ENCODE assay signal across 13 cellular contexts in genomic region chr7:92293887-92294616, GRCh38. TPM values are rescaled to one million over a fixed set of nuclear protein-coding genes. Genes with fewer than 3 reads are reported as not detected.
DNase-seq lines count a peak whose midpoint lies in the region; ATAC-seq and TF ChIP-seq lines count a peak whose summit lies in the region.
"Had no signal": no experiment of that assay in that cellular context is flagged by ENCODE, and none has a peak within 500 bp of the region (broad histone marks: within the 10 kb centered on the region; RNA-seq: fewer than 3 reads in every experiment).

No MANE protein-coding gene starts in this region.

- peaks cover 32% of the 10 kb centered on the region for H3K79me2 ChIP-seq in Loucy (ENCODE audit: insufficient read depth, low read length)
- peaks cover 57% of the 10 kb centered on the region for H3K79me2 ChIP-seq in osteoblast (ENCODE audit: insufficient read depth, low read length)

- intact Hi-C loops in esophagus muscularis mucosa (cut with DNase I): no loop called here

- TF ChIP-seq POLR2A in esophagus muscularis mucosa (IDR thresholded peaks at IDR 0.05; ENCODE audit: low read depth) (no peak), suprapubic skin (IDR thresholded peaks at IDR 0.05) (no peak)

- no peak overlapping the region for H2AFZ ChIP-seq in Loucy (ENCODE audit: low read length)
- H2AFZ ChIP-seq in osteoblast (ENCODE audit: low read length): no peak overlapping the region

- in situ Hi-C loops in ACHN (cut with HindIII; ENCODE audit: low pct_ligation_motif_present, low pct_unique_long_range_greater_than_20kb, low sequenced_read_pairs): no loop called here

- 55% methylated on average over 2 of the region's 2 CpGs for WGBS in esophagus muscularis mucosa
- 41% methylated on average over 2 of the region's 2 CpGs for WGBS in suprapubic skin

- H3K27ac ChIP-seq in esophagus muscularis mucosa (replicated peaks in 1 of 4) (no peak overlapping the region), osteoblast (ENCODE audit: low read depth, low read length) (no peak overlapping the region), suprapubic skin (no peak overlapping the region)
- H3K27ac ChIP-seq: BLaER1 treated with 17β-estradiol and CSF1 and Interleukin-3, amounts not matched to agents 10 nM and 100 nM; WERI-Rb-1 had no signal

- no peak overlapping the region for H3K9ac ChIP-seq in Loucy (ENCODE audit: low read depth, low read length, poor library complexity, severe bottlenecking)
- H3K9ac ChIP-seq: BLaER1 treated with 17β-estradiol and CSF1 and Interleukin-3, amounts not matched to agents 10 nM and 100 nM had no signal

- H3K36me3 ChIP-seq in Loucy (ENCODE audit: insufficient read depth, low read length): peaks cover 28% of the 10 kb centered on the region
- H3K36me3 ChIP-seq in esophagus muscularis mucosa: peaks cover 0 to 8% (median 0%) of the 10 kb centered on the region in 4 donors
- H3K36me3 ChIP-seq in osteoblast (ENCODE audit: insufficient read depth, low read length): peaks cover 3% of the 10 kb centered on the region
- H3K36me3 ChIP-seq in H7 (replicated peaks; ENCODE audit: control insufficient read depth, insufficient read depth, low read length): no peaks in the 10 kb centered on the region
- no peaks in the 10 kb centered on the region for H3K36me3 ChIP-seq in suprapubic skin
- H3K36me3 ChIP-seq: WERI-Rb-1 had no signal

- H4K20me1 ChIP-seq in Loucy (ENCODE audit: insufficient read depth, low read length, poor library complexity, severe bottlenecking): no peaks in the 10 kb centered on the region
- peaks cover 5% of the 10 kb centered on the region for H4K20me1 ChIP-seq in osteoblast (ENCODE audit: insufficient read depth, low read length)

- TF ChIP-seq CTCF in Loucy (conservative IDR thresholded peaks at IDR 0.05; ENCODE audit: low read length): no peak
- TF ChIP-seq CTCF in esophagus muscularis mucosa (IDR thresholded peaks at IDR 0.05): no peak
- TF ChIP-seq CTCF in osteoblast (IDR thresholded peaks at IDR 0.05; ENCODE audit: extremely low read depth, low read depth, low read length): no peak
- TF ChIP-seq CTCF in suprapubic skin (IDR thresholded peaks at IDR 0.05): no peak

- H3K27me3 ChIP-seq in Loucy (ENCODE audit: insufficient read depth, low read length, poor library complexity, severe bottlenecking) (no peaks in the 10 kb centered on the region), esophagus muscularis mucosa (no peaks in the 10 kb centered on the region), osteoblast (ENCODE audit: insufficient read depth, low read length) (no peaks in the 10 kb centered on the region), H7 (ENCODE audit: control insufficient read depth, insufficient read depth, low read length) (no peaks in the 10 kb centered on the region), suprapubic skin (no peaks in the 10 kb centered on the region)
- H3K27me3 ChIP-seq: BLaER1 treated with 17β-estradiol and CSF1 and Interleukin-3, amounts not matched to agents 10 nM and 100 nM had no signal

- H3K9me3 ChIP-seq in Loucy (ENCODE audit: insufficient read depth, low read depth, low read length): no peaks in the 10 kb centered on the region
- H3K9me3 ChIP-seq in esophagus muscularis mucosa: no peaks in the 10 kb centered on the region
- H3K9me3 ChIP-seq in osteoblast (ENCODE audit: low read depth, low read length): no peaks in the 10 kb centered on the region
- H3K9me3 ChIP-seq in suprapubic skin: no peaks in the 10 kb centered on the region
- H3K9me3 ChIP-seq: BLaER1 treated with 17β-estradiol and CSF1 and Interleukin-3, amounts not matched to agents 10 nM and 100 nM had no signal

- TF ChIP-seq EP300 in esophagus muscularis mucosa (IDR thresholded peaks at IDR 0.05) (no peak), suprapubic skin (IDR thresholded peaks at IDR 0.05) (no peak)

- peak overlapping the region; percentile 7 for H3K4me2 ChIP-seq in Loucy (ENCODE audit: low read depth, low read length, poor library complexity, severe bottlenecking)
- peak overlapping the region; percentile 75 for H3K4me2 ChIP-seq in osteoblast (ENCODE audit: insufficient read depth, low read length)
- H3K4me2 ChIP-seq: BLaER1 treated with 17β-estradiol and CSF1 and Interleukin-3, amounts not matched to agents 10 nM and 100 nM had no signal

- H3K9me2 ChIP-seq in Loucy (replicated peaks; ENCODE audit: low read depth, low read length): no peaks in the 10 kb centered on the region

- DNase-seq in ACHN (peak; percentile 52), esophagus muscularis mucosa (ENCODE audit: extremely low spot score) (no peak), osteoblast (ENCODE audit: insufficient read length, low spot score, missing footprints) (no peak), H7 (no peak), suprapubic skin (ENCODE audit: low spot score in 2 of 2) (no peak)
- no peak for DNase-seq in effector CD8-positive, alpha-beta T cell (lab: John Stamatoyannopoulos, UW)
- DNase-seq: foreskin melanocyte, NCI-H1092, NCI-H510A treated with DMSO at 0.1 percent for 48 hours, WERI-Rb-1 had no signal

- no peak for ATAC-seq in GM21447 (IDR thresholded peaks at IDR 0.05; ENCODE audit: unreplicated experiment)

- H3K4me3 ChIP-seq in Loucy (ENCODE audit: low read length, poor library complexity, severe bottlenecking): no peak overlapping the region
- H3K4me3 ChIP-seq in esophagus muscularis mucosa: peak overlapping the region; percentile 8 to 35 (median 22)
- peak overlapping the region; percentile 32 for H3K4me3 ChIP-seq in osteoblast (ENCODE audit: insufficient read depth, low read length)
- H3K4me3 ChIP-seq in H7 (ENCODE audit: insufficient read depth, low read depth, low read length): no peak overlapping the region
- H3K4me3 ChIP-seq in suprapubic skin: no peak overlapping the region
- H3K4me3 ChIP-seq: BLaER1 treated with 17β-estradiol and CSF1 and Interleukin-3, amounts not matched to agents 10 nM and 100 nM had no signal

- peaks cover 4% of the 10 kb centered on the region for H3K4me1 ChIP-seq in Loucy (ENCODE audit: insufficient read depth, low read length, poor library complexity, severe bottlenecking)
- H3K4me1 ChIP-seq in esophagus muscularis mucosa: peaks cover 8 to 22% (median 15%) of the 10 kb centered on the region in 4 donors
- H3K4me1 ChIP-seq in osteoblast (ENCODE audit: insufficient read depth, low read length): peaks cover 6% of the 10 kb centered on the region
- peaks cover 6% of the 10 kb centered on the region for H3K4me1 ChIP-seq in suprapubic skin

- H3F3A ChIP-seq in Loucy (ENCODE audit: low read depth): no peaks in the 10 kb centered on the region

RNA-seq across cellular contexts. Expression of gene ANKIB1, which starts 48.3 kb away (rescaled TPM):
- total RNA-seq in esophagus muscularis mucosa (10 to 100 TPM; 25.8 to 37.8 (median 28.6) TPM), osteoblast (93.7 and 98.1 TPM in 2 replicates), suprapubic skin (10 to 100 TPM; 34.1 to 66.1 (median 58.2) TPM)
- 17.5 and 26.4 TPM in 2 replicates for total RNA-seq in H7 (2014; rRNA removed; shearing (Covaris generic))

RNA-seq across cellular contexts. Expression of gene KRIT1, which starts 48.3 kb away (rescaled TPM):
- total RNA-seq in esophagus muscularis mucosa (10 to 100 TPM; 48.1 to 57.5 (median 52.4) TPM), osteoblast (47.8 and 55.7 TPM in 2 replicates), suprapubic skin (100 to 1,000 TPM in 1 of 4 donors, 10 to 100 TPM in 3; 46.8 to 102 (median 60.1) TPM)
- total RNA-seq in H7 (2014; rRNA removed; shearing (Covaris generic)): 18.3 and 19.8 TPM in 2 replicates

Comparison
In these comparisons a context has a peak if more than half of its experiments do, and no peak if none do; other contexts are left out.
1. H3K4me3 ChIP-seq: peak in esophagus muscularis mucosa (4 of 4) and osteoblast (single experiment); none in Loucy (single experiment), H7 (single experiment) and suprapubic skin (single experiment).